Comparison of ENCODE assay signal across 10 cellular contexts in genomic region chr1:11751087-11751486, GRCh38. TPM values are rescaled to one million over a fixed set of nuclear protein-coding genes. Genes with fewer than 3 reads are reported as not detected.
"Had no signal": no experiment of that assay in that cellular context is flagged by ENCODE, and none has a peak within 500 bp of the region (broad histone marks: within the 10 kb centered on the region; RNA-seq: fewer than 3 reads in every experiment).

No MANE protein-coding gene starts in this region.

- H3K27ac Mint-ChIP-seq: GM23338, HFFc6, IgD-negative memory B cell had no signal

- H3K9me3 Mint-ChIP-seq: HFFc6, IgD-negative memory B cell had no signal

- H3K4me2 ChIP-seq: GM23338 had no signal

- H2AFZ ChIP-seq: GM23338 had no signal

- H3K4me1 ChIP-seq: HAP-1 had no signal

- H3K9me3 ChIP-seq: HAP-1 had no signal

- H3K4me3 Mint-ChIP-seq: GM23338, HFFc6 had no signal

- FAIRE-seq: H1, H54, HepG2 had no signal

- ATAC-seq: GM23338, HCT116, HepG2 had no signal

- DNase-seq: HFFc6 had no signal

- H3K4me3 ChIP-seq: GM23338, HAP-1 had no signal

- H3K27ac ChIP-seq: HL-60 had no signal

RNA-seq across cellular contexts. Expression of gene C1orf167, which starts 10.9 kb away (rescaled TPM):
- total RNA-seq: HepG2, HT1080 had no signal
- polyA plus RNA-seq: HepG2, IgD-negative memory B cell had no signal

RNA-seq across cellular contexts. Expression of gene DRAXIN, which starts 59.6 kb away (rescaled TPM):
- total RNA-seq: HFFc6 had no signal
- polyA plus RNA-seq: HepG2 had no signal
